ENCODE assay signal across 1 cellular context in the genomic region with DNA sequence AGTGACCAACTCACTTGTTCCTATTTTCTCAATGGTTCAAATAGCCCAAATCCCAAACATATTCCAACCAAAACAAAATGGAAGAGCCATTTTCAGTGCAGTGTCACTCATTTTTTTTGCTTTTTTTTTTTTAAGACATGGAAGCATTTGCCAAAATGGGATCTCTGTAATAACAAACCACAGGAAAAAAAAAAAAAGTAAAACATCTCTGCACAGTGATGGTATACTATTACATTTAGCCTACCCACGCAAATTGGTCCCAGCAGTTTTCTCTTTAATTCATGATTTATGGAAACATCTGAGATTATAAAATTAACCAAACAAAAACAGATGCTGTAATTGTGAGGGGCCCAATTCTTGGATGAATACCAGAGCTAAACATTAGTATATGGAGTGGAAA.
A peak's percentile ranks its signal among the peaks of the same experiment; 100 is the strongest.
TF ChIP-seq lines count a peak whose summit lies in the region.

No MANE protein-coding gene starts in this region.

TF ChIP-seq in SK-N-SH treated with all-trans-retinoic acid at 6 μM for 48 hours, 23 proteins besides CTCF, POLR2A, EP300 and RAD21 (continued from another document):
- TF ChIP-seq, protein P1, sequence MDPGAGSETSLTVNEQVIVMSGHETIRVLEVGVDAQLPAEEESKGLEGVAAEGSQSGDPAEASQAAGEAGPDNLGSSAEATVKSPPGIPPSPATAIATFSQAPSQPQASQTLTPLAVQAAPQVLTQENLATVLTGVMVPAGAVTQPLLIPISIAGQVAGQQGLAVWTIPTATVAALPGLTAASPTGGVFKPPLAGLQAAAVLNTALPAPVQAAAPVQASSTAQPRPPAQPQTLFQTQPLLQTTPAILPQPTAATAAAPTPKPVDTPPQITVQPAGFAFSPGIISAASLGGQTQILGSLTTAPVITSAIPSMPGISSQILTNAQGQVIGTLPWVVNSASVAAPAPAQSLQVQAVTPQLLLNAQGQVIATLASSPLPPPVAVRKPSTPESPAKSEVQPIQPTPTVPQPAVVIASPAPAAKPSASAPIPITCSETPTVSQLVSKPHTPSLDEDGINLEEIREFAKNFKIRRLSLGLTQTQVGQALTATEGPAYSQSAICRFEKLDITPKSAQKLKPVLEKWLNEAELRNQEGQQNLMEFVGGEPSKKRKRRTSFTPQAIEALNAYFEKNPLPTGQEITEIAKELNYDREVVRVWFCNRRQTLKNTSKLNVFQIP (CRISPR knock-in tag; IDR thresholded peaks at IDR 0.05; ENCODE audit: borderline replicate concordance, low read depth), result no peak
- TF ChIP-seq ZFP3 (CRISPR knock-in tag; IDR thresholded peaks at IDR 0.05), result no peak
- TF ChIP-seq ZNF70 (CRISPR knock-in tag; IDR thresholded peaks at IDR 0.05), result no peak
- peak; percentile 41; the same call in 1 of the 2 replicates for TF ChIP-seq ISL1 (CRISPR knock-in tag; IDR thresholded peaks at IDR 0.05)
